ENCODE assay signal across 23 cellular contexts in the genomic region with DNA sequence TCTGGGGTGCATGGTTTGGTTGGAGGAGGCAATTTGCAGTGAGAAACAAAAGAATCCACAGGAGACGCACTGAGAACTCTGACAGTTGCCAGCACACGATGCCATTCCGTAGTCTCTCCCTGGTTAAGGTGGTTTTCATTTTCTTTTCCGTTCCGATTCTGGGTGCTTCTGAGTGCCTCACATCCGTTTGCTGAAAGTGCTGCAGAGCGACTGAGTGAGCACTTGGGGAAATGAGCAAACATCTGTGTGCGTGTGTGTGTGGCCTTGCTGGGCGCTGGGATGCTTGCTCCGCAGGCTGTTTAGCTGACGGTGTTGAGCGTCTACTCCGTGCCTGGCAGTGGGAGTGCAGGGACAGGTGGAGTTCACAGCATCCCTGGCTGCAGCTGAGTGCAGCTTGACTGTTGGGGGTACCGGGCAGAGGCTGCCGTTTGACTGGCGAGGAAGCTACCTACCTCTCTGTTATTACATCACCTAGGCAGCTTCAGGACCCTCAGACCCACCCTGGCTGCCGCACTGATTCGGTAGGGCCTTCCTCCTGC. TPM values are rescaled to one million over a fixed set of nuclear protein-coding genes. Genes with fewer than 3 reads are reported as not detected.
"Had no signal": no experiment of that assay in that cellular context is flagged by ENCODE, and none has a peak within 500 bp of the region (broad histone marks: within the 10 kb centered on the region; RNA-seq: fewer than 3 reads in every experiment).

No MANE protein-coding gene starts in this region.

- H3K27me3 ChIP-seq: ovary, right lobe of liver, testis, transverse colon, vagina had no signal

- H3K27ac ChIP-seq: foreskin keratinocyte, ovary, right lobe of liver, testis, transverse colon, vagina had no signal

- FAIRE-seq: astrocyte, endothelial cell of umbilical vein had no signal

- DNase-seq: activated CD4-positive, alpha-beta T cell treated with anti-CD3 and anti-CD28 coated beads, Interleukin-2, amount 50 U/mL, for 1 hour; activated CD8-positive, alpha-beta T cell treated with anti-CD3 and anti-CD28 coated beads for 36 hours; activated gamma-delta T cell treated with Interleukin-2 at 50 U/mL for 16 hours; activated naive CD4-positive, alpha-beta T cell treated with anti-CD3 and anti-CD28 coated beads, Interleukin-2, amount 50 U/mL, for 16 hours; activated T-cell treated with anti-CD3 and anti-CD28 coated beads, Interleukin-2, amount 50 U/mL, for 4 hours; amniotic stem cell; caudate nucleus; foreskin keratinocyte; islet precursor cell; left cardiac atrium; left ventricle myocardium superior; mucosa of descending colon; ovary; right lobe of liver; stimulated activated CD4-positive, alpha-beta T cell treated with anti-CD3 and anti-CD28 coated beads, Interleukin-4, amount 100 ng/mL, for 1 hour; stimulated activated naive CD8-positive, alpha-beta T cell treated with anti-CD3 and anti-CD28 coated beads, Interleukin-15, Interleukin-2, amounts not matched to agents 100 U/mL and 50 U/mL, for 24 hours; T-helper 17 cell; T1000; testis; transverse colon had no signal

- H3K4me3 ChIP-seq: mucosa of descending colon, ovary, right lobe of liver, testis, transverse colon, vagina had no signal

- H3K9me3 ChIP-seq: mucosa of descending colon, ovary, right lobe of liver, testis, transverse colon, vagina had no signal

- H3K4me1 ChIP-seq: foreskin keratinocyte, right lobe of liver had no signal

- H3K36me3 ChIP-seq: ovary, right lobe of liver, transverse colon, vagina had no signal

RNA-seq across cellular contexts. Expression of gene SORCS2, which starts 49.3 kb away (rescaled TPM):
- total RNA-seq: endothelial cell of umbilical vein, T-helper 17 cell had no signal
- polyA plus RNA-seq: endothelial cell of umbilical vein had no signal
